ENCODE assay signal across 8 cellular contexts in genomic region chr15:77870195-77871065, GRCh38.
DNase-seq lines count a peak whose midpoint lies in the region; FAIRE-seq and TF ChIP-seq lines count a peak whose summit lies in the region.

No MANE protein-coding gene starts in this region.

- peak; percentile 52 for FAIRE-seq in HTR-8/SVneo (lab: Jason Lieb, UNC)

- H3K4me1 ChIP-seq in SJSA1 (replicated peaks) (no peaks in the 10 kb centered on the region), iPS DF 6.9 (ENCODE audit: control insufficient read depth, insufficient read depth, low read length) (no peaks in the 10 kb centered on the region), spleen (peaks cover 0 to 12% (median 3%) of the 10 kb centered on the region in 6 donors)

- DNase-seq in NCI-H2029 (lab: John Stamatoyannopoulos, UW) (peak; percentile 13), NCI-H2029 treated with DMSO at 0.1 percent for 48 hours (lab: John Stamatoyannopoulos, UW) (no peak), HTR-8/SVneo (ENCODE audit: insufficient read length, low spot score) (peak; percentile 57), SJSA1 (ENCODE audit: low read depth in 1 of 2, low spot score in 2 of 2) (peak; percentile 51 to 67), astrocyte of the hippocampus (ENCODE audit: low read depth, low spot score) (peak; percentile 75), iPS DF 6.9 (ENCODE audit: low read depth, low spot score) (peak; percentile 54), spleen (peak; percentile 78)
- DNase-seq in effector CD4-positive, alpha-beta T cell, result no peak

- no peak overlapping the region for H3K27ac ChIP-seq in SJSA1
- no peak overlapping the region for H3K27ac ChIP-seq in iPS DF 6.9 (ENCODE audit: low read length)
- no peak overlapping the region for H3K27ac ChIP-seq in spleen

- intact Hi-C loops in spleen (cut with DNase I; ENCODE audit: low total_unique reads), result no loop called here

- H3K4me3 ChIP-seq in SJSA1, result no peak overlapping the region
- no peak overlapping the region for H3K4me3 ChIP-seq in iPS DF 6.9 (ENCODE audit: low read length)
- H3K4me3 ChIP-seq in spleen, result no peak overlapping the region

- H3K27me3 ChIP-seq in SJSA1 (replicated peaks) (no peaks in the 10 kb centered on the region), iPS DF 6.9 (ENCODE audit: control insufficient read depth, insufficient read depth, low read length) (no peaks in the 10 kb centered on the region), spleen (replicated peaks in 1 of 7) (peaks cover 0 to 11% (median 0%) of the 10 kb centered on the region in 7 donors)

- H3K9me3 ChIP-seq in SJSA1 (replicated peaks), result no peaks in the 10 kb centered on the region
- H3K9me3 ChIP-seq in iPS DF 6.9 (ENCODE audit: control insufficient read depth, insufficient read depth, low read length), result no peaks in the 10 kb centered on the region
- H3K9me3 ChIP-seq in spleen, result no peaks in the 10 kb centered on the region

- no CpG with 5 or more reads among the region's 21 CpGs for WGBS in iPS DF 6.9 (ENCODE audit: insufficient coverage, insufficient read length)
- WGBS in spleen, 5 donors, result 30 to 38% (median 35%) methylated on average over 12 to 21 of the region's 21 CpGs

- TF ChIP-seq POLR2A in spleen (IDR thresholded peaks at IDR 0.05), result no peak

- peak; percentile 60 to 93 (median 83) for TF ChIP-seq CTCF in spleen (IDR thresholded peaks at IDR 0.05 in 8 of 11, conservative IDR thresholded peaks at IDR 0.05 in 3 of 11)

- H3K36me3 ChIP-seq in SJSA1 (no peaks in the 10 kb centered on the region), iPS DF 6.9 (ENCODE audit: control insufficient read depth, insufficient read depth, low read length) (no peaks in the 10 kb centered on the region), spleen (no peaks in the 10 kb centered on the region)

Comparison
In these comparisons a context has a peak if more than half of its experiments do, and no peak if none do; other contexts are left out.
1. DNase-seq: peak in NCI-H2029 (single experiment), HTR-8/SVneo (single experiment), SJSA1 (2 of 2), astrocyte of the hippocampus (single experiment), iPS DF 6.9 (single experiment) and spleen (single experiment); none in NCI-H2029 treated with DMSO at 0.1 percent for 48 hours (single experiment) and effector CD4-positive, alpha-beta T cell (single experiment).